Comparison of ENCODE assay signal across 9 cellular contexts in the genomic region with DNA sequence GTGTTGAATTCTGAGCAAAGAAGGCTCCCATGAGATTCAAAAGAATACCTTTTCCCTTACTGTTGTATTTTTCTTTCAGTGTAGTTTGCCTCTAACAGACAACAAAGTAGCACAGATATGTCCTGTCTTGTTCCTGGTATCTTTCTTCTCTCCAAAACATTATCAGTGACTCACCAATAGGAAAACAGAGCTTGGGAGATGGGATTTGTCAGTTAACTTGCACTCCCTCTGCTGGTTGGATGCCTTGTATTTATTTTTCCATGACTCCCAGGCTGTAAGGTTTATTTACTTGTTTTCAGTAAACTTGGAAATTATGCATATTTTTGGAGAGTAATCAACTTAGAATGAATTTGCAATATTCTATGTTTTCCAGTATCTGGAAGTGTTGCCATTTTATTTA.
DNase-seq lines count a peak whose midpoint lies in the region; ATAC-seq, FAIRE-seq and TF ChIP-seq lines count a peak whose summit lies in the region.
"Had no signal": no experiment of that assay in that cellular context is flagged by ENCODE, and none has a peak within 500 bp of the region (broad histone marks: within the 10 kb centered on the region; RNA-seq: fewer than 3 reads in every experiment).

No MANE protein-coding gene starts in this region.

- H3K36me3 Mint-ChIP-seq in naive thymus-derived CD4-positive, alpha-beta T cell = peaks cover 0 to 2% (median 0%) of the 10 kb centered on the region in 5 donors

- intact Hi-C loops in naive thymus-derived CD4-positive, alpha-beta T cell (cut with micrococcal nuclease) = no loop called here

- peaks cover 0 to 13% (median 5%) of the 10 kb centered on the region in 5 donors for H3K27me3 Mint-ChIP-seq in naive thymus-derived CD4-positive, alpha-beta T cell

- peaks cover 0 to 6% (median 0%) of the 10 kb centered on the region in 11 donors for H3K9me3 Mint-ChIP-seq in naive thymus-derived CD4-positive, alpha-beta T cell

- TF ChIP-seq CTCF in bronchial epithelial cell (IDR thresholded peaks at IDR 0.05; ENCODE audit: insufficient read depth, low read length, severe bottlenecking) = peak; percentile 46

- peaks cover 0 to 4% (median 0%) of the 10 kb centered on the region in 7 donors for H3K4me1 Mint-ChIP-seq in naive thymus-derived CD4-positive, alpha-beta T cell

- POLR2A ChIA-PET in naive thymus-derived CD4-positive, alpha-beta T cell (lab: Charles Lee) = no interaction called here

- H3K27ac Mint-ChIP-seq in naive thymus-derived CD4-positive, alpha-beta T cell = no peak overlapping the region

- no peak overlapping the region for H3K4me3 Mint-ChIP-seq in naive thymus-derived CD4-positive, alpha-beta T cell

- ATAC-seq in GM21529 (IDR thresholded peaks at IDR 0.05; ENCODE audit: unreplicated experiment) (no peak), GM18498 (IDR thresholded peaks at IDR 0.05; ENCODE audit: unreplicated experiment) (no peak)
- no peak for ATAC-seq in naive thymus-derived CD4-positive, alpha-beta T cell

- DNase-seq in Ammon's horn (ENCODE audit: low spot score) (peak; percentile 37), Kasumi-1 (lab: John Stamatoyannopoulos, UW) (peak; percentile 10 to 12), bronchial epithelial cell (ENCODE audit: low read depth) (peak; percentile 93), lung microvascular endothelial cell (ENCODE audit: low read depth in 2 of 2) (peak; percentile 54 to 69), NCI-H1930 (lab: John Stamatoyannopoulos, UW) (no peak)
- no peak for DNase-seq in naive thymus-derived CD4-positive, alpha-beta T cell
- DNase-seq: effector CD4-positive, alpha-beta T cell had no signal

- H3K4me1 ChIP-seq in naive thymus-derived CD4-positive, alpha-beta T cell (ENCODE audit: control insufficient read depth in 2 of 2, insufficient read depth in 2 of 2, low read length in 2 of 2) = no peaks in the 10 kb centered on the region

- no peaks in the 10 kb centered on the region for H3K27me3 ChIP-seq in bronchial epithelial cell (ENCODE audit: control insufficient read depth, insufficient read depth, low read length)
- H3K27me3 ChIP-seq in naive thymus-derived CD4-positive, alpha-beta T cell (ENCODE audit: control insufficient read depth in 2 of 2, insufficient read depth in 2 of 2, low read length in 2 of 2) = no peaks in the 10 kb centered on the region

- H3K9me3 ChIP-seq in naive thymus-derived CD4-positive, alpha-beta T cell (ENCODE audit: control insufficient read depth in 2 of 3, low read length in 3 of 3) = no peaks in the 10 kb centered on the region

- FAIRE-seq in bronchial epithelial cell (lab: Jason Lieb, UNC) = no peak

- no peak overlapping the region for H3K27ac ChIP-seq in naive thymus-derived CD4-positive, alpha-beta T cell (ENCODE audit: low read depth, low read length)

- no peaks in the 10 kb centered on the region for H3K36me3 ChIP-seq in bronchial epithelial cell (ENCODE audit: control insufficient read depth, insufficient read depth, low read length)
- H3K36me3 ChIP-seq in naive thymus-derived CD4-positive, alpha-beta T cell (ENCODE audit: control insufficient read depth in 2 of 3, insufficient read depth in 3 of 3, low read length in 3 of 3) = no peaks in the 10 kb centered on the region

- CTCF ChIA-PET in naive thymus-derived CD4-positive, alpha-beta T cell (lab: Charles Lee) = no interaction called here

- no peak overlapping the region for H3K4me3 ChIP-seq in bronchial epithelial cell (ENCODE audit: low read depth, low read length)
- H3K4me3 ChIP-seq in naive thymus-derived CD4-positive, alpha-beta T cell (ENCODE audit: low read length) = no peak overlapping the region

Comparison
In these comparisons a context has a peak if more than half of its experiments do, and no peak if none do; other contexts are left out.
1. DNase-seq: peak in Ammon's horn (single experiment), Kasumi-1 (2 of 2), bronchial epithelial cell (single experiment) and lung microvascular endothelial cell (2 of 2); none in NCI-H1930 (0 of 2) and naive thymus-derived CD4-positive, alpha-beta T cell (0 of 9).